10 cellular contexts compared by ENCODE assay signal in the genomic region with DNA sequence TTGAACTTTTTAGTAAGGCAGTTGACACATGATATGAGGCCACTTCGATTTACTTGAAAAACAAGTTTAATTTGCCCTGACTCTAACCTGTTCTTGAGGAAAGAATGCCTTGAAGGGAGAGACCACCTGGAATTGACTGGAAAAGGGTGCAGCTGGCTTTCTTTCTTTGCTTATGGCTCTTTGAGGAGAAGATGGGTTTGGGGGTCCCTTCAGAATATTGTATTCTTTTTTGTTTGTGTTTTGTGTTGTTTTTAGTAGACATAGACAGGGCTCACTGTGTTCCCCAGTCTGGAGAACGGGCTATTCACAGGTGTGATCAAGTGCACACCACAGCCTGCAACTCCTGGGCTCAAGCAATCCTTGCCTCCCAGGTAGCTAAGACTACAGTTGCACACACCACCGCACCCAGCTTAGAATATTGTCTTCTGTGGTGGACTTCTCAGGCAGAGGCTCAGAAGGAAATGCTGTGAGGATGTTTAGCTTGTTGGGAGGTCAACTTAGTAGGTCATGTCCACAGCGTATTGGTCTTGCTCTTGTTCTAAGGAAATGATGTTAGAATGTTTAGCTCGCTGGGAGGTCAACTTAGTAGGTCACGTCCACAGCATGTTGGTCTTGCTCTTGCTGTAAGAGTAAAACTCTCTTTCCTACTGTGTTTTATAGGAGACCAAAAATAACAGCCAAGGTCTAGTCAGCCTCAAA. TPM values are rescaled to one million over a fixed set of nuclear protein-coding genes. Genes with fewer than 3 reads are reported as not detected.
DNase-seq lines count a peak whose midpoint lies in the region; ATAC-seq and TF ChIP-seq lines count a peak whose summit lies in the region.
"Had no signal": no experiment of that assay in that cellular context is flagged by ENCODE, and none has a peak within 500 bp of the region (broad histone marks: within the 10 kb centered on the region; RNA-seq: fewer than 3 reads in every experiment).

No MANE protein-coding gene starts in this region.

- H3K79me2 ChIP-seq in MM.1S (ENCODE audit: low read length) (peaks cover 13% of the 10 kb centered on the region), neural cell (replicated peaks; ENCODE audit: insufficient read depth, low read length) (peaks cover 10% of the 10 kb centered on the region)

- no peak for ATAC-seq in HG03520 (IDR thresholded peaks at IDR 0.05; ENCODE audit: unreplicated experiment)

- H3K4me1 ChIP-seq in MM.1S (ENCODE audit: low read length): no peaks in the 10 kb centered on the region
- H3K4me1 ChIP-seq in duodenal mucosa (ENCODE audit: control insufficient read depth in 1 of 2, insufficient read depth in 2 of 2, low read length in 2 of 2): peaks cover 13 to 21% of the 10 kb centered on the region in 2 donors

- no peaks in the 10 kb centered on the region for H3K9me2 ChIP-seq in MM.1S (replicated peaks; ENCODE audit: insufficient read depth, low read length)
- H3K9me2 ChIP-seq in neural cell (ENCODE audit: insufficient read depth, low read length): no peaks in the 10 kb centered on the region

- H3K4me2 ChIP-seq in MM.1S (ENCODE audit: low read depth, low read length) (peak overlapping the region; percentile 76), neural cell (ENCODE audit: low read length) (peak overlapping the region; percentile 63)

- peaks cover 0 to 6% (median 2%) of the 10 kb centered on the region in 3 donors for H3K27me3 Mint-ChIP-seq in CD14-positive monocyte (ENCODE audit: low read depth in 3 of 3)

- intact Hi-C loops in CD14-positive monocyte (cut with micrococcal nuclease): loop anchor here in 1 of 2 donors (10.0 kb wide), 2 partner anchors 179 to 1191 kb away; partner anchors contain the start of genes DHRS1, NOP9 and PRMT5

- peaks cover 0 to 2% (median 0%) of the 10 kb centered on the region in 7 donors for H3K9me3 Mint-ChIP-seq in CD14-positive monocyte

- H2AFZ ChIP-seq in MM.1S (ENCODE audit: low read length) (no peak overlapping the region), neural cell (ENCODE audit: low read depth, low read length) (no peak overlapping the region)

- peaks cover 18% of the 10 kb centered on the region for H3K4me1 Mint-ChIP-seq in CD14-positive monocyte

- peak overlapping the region; percentile 89 to 94 for H3K4me3 Mint-ChIP-seq in CD14-positive monocyte

- TF ChIP-seq CTCF in CD14-positive monocyte (IDR thresholded peaks at IDR 0.05) (no peak), MM.1S (IDR thresholded peaks at IDR 0.05; ENCODE audit: low read length) (no peak), neural cell (IDR thresholded peaks at IDR 0.05; ENCODE audit: poor library complexity, severe bottlenecking) (no peak)

- no peaks in the 10 kb centered on the region for H3K27me3 ChIP-seq in MM.1S (replicated peaks; ENCODE audit: insufficient read depth, low read length)
- H3K27me3 ChIP-seq in duodenal mucosa (ENCODE audit: control insufficient read depth in 1 of 2, insufficient read depth in 2 of 2, low read length in 2 of 2): no peaks in the 10 kb centered on the region
- H3K27me3 ChIP-seq in neural cell (ENCODE audit: insufficient read depth, low read depth, low read length): no peaks in the 10 kb centered on the region
- no peaks in the 10 kb centered on the region for H3K27me3 ChIP-seq in H7 (ENCODE audit: control insufficient read depth, insufficient read depth, low read length)

- H3K4me3 ChIP-seq in MM.1S (ENCODE audit: low read length) (peak overlapping the region; percentile 87; the same call in 1 of the 2 replicates), duodenal mucosa (ENCODE audit: low read depth in 1 of 2, low read length in 2 of 2) (peak overlapping the region; percentile 84 to 95), neural cell (ENCODE audit: low read length) (peak overlapping the region; percentile 89), H7 (ENCODE audit: insufficient read depth, low read depth, low read length) (no peak overlapping the region; the same call in 1 of the 2 replicates)

- H3K27ac ChIP-seq in MM.1S (ENCODE audit: low read length) (no peak overlapping the region), duodenal mucosa (ENCODE audit: low read depth, low read length) (no peak overlapping the region), neural cell (ENCODE audit: low read length) (no peak overlapping the region)

- no peaks in the 10 kb centered on the region for H3K36me3 ChIP-seq in MM.1S (replicated peaks; ENCODE audit: insufficient read depth, low read length)
- peaks cover 32 to 41% of the 10 kb centered on the region in 2 donors for H3K36me3 ChIP-seq in duodenal mucosa (ENCODE audit: control insufficient read depth in 1 of 2, insufficient read depth in 2 of 2, low read length in 2 of 2)
- H3K36me3 ChIP-seq in neural cell (ENCODE audit: insufficient read depth, low read length): no peaks in the 10 kb centered on the region
- H3K36me3 ChIP-seq in H7 (replicated peaks; ENCODE audit: control insufficient read depth, insufficient read depth, low read length): peaks cover 24% of the 10 kb centered on the region

- H3K36me3 Mint-ChIP-seq in CD14-positive monocyte: peaks cover 41 to 54% of the 10 kb centered on the region in 2 donors

- H4K20me1 ChIP-seq in MM.1S (ENCODE audit: insufficient read depth, low read length) (no peaks in the 10 kb centered on the region), neural cell (ENCODE audit: insufficient read depth) (no peaks in the 10 kb centered on the region)

- H3F3A ChIP-seq in MM.1S (ENCODE audit: insufficient read depth, low read length): peaks cover 11% of the 10 kb centered on the region
- no peaks in the 10 kb centered on the region for H3F3A ChIP-seq in neural cell (ENCODE audit: insufficient read depth, low read length, poor library complexity, severe bottlenecking)

- no peak for TF ChIP-seq EP300 in neural cell (conservative IDR thresholded peaks at IDR 0.05; ENCODE audit: poor library complexity, severe bottlenecking)

- no peak for TF ChIP-seq RAD21 in neural cell (conservative IDR thresholded peaks at IDR 0.05)

- peak overlapping the region; percentile 93; the same call in 1 of the 2 replicates for H3K9ac ChIP-seq in MM.1S (ENCODE audit: low read length)
- peak overlapping the region; percentile 88 to 99 for H3K9ac ChIP-seq in duodenal mucosa (ENCODE audit: low read depth in 1 of 2, low read length in 2 of 2)
- peak overlapping the region; percentile 98 for H3K9ac ChIP-seq in neural cell (ENCODE audit: low read length)

- H3K9me3 ChIP-seq in MM.1S (replicated peaks; ENCODE audit: insufficient read depth, low read length) (no peaks in the 10 kb centered on the region), duodenal mucosa (ENCODE audit: control insufficient read depth in 1 of 2, low read length in 2 of 2) (no peaks in the 10 kb centered on the region), neural cell (ENCODE audit: low read length) (no peaks in the 10 kb centered on the region)

- DNase-seq in CD14-positive monocyte (ENCODE audit: low spot score): no peak
- no peak for DNase-seq in MM.1S
- DNase-seq in stimulated activated naive CD4-positive, alpha-beta T cell (lab: John Stamatoyannopoulos, UW): no peak
- no peak for DNase-seq in H7
- DNase-seq in stimulated activated CD4-positive, alpha-beta T cell treated with anti-CD3 and anti-CD28 coated beads, Interleukin-2, amount 100 ng/mL, for 24 hours: no peak
- DNase-seq: activated CD4-positive, alpha-beta T cell treated with anti-CD3 and anti-CD28 coated beads for 1 hour; NCI-H1694 treated with DMSO at 0.1 percent for 48 hours had no signal

- peak overlapping the region in 6 of 7 donors; percentile 77 to 99 (median 99) for H3K27ac Mint-ChIP-seq in CD14-positive monocyte

TF ChIP-seq in neural cell, 6 proteins besides CTCF, POLR2A, EP300 and RAD21 (continues in another document):
- TF ChIP-seq POLR2AphosphoS5 (IDR thresholded peaks at IDR 0.05) (no peak), SMC3 (conservative IDR thresholded peaks at IDR 0.05; ENCODE audit: poor library complexity) (no peak), REST (IDR thresholded peaks at IDR 0.05; ENCODE audit: borderline replicate concordance) (no peak)

RNA-seq across cellular contexts. Expression of gene NRL, which starts 1.5 kb away (rescaled TPM):
- polyA plus RNA-seq in CD14-positive monocyte: 1 to 10 TPM; 1.1 to 1.5 TPM
- polyA plus RNA-seq in neural cell: 9.5 TPM in 2 replicates
- polyA minus RNA-seq in neural cell: 5.6 and 7.5 TPM in 2 replicates
- 0.87 and 2.1 TPM in 2 replicates for total RNA-seq in H7 (2014; rRNA removed; shearing (Covaris generic))

RNA-seq across cellular contexts. Expression of gene DCAF11, which starts 1.7 kb away (rescaled TPM):
- polyA plus RNA-seq in CD14-positive monocyte: 10 to 100 TPM; 48.8 to 56.6 TPM
- 74.5 and 106 TPM in 2 replicates for polyA plus RNA-seq in neural cell
- polyA minus RNA-seq in neural cell: 75.2 and 80.3 TPM in 2 replicates
- 70.4 and 90.1 TPM in 2 replicates for total RNA-seq in H7 (2014; rRNA removed; shearing (Covaris generic))

RNA-seq across cellular contexts. Expression of gene FITM1, which starts 14.2 kb away (rescaled TPM):
- polyA plus RNA-seq in CD14-positive monocyte: not detected
- polyA plus RNA-seq in neural cell: 0.62 and 0.88 TPM in 2 replicates
- 0.73 TPM in 1 of 2 replicates, not detected in the other for polyA minus RNA-seq in neural cell
- not detected in 2 replicates for total RNA-seq in H7 (2014; rRNA removed; shearing (Covaris generic))

RNA-seq across cellular contexts. Expression of gene PSME1, which starts 19.7 kb away (rescaled TPM):
- polyA plus RNA-seq in CD14-positive monocyte (100 to 1,000 TPM; 729 to 759 TPM), neural cell (39.5 and 55.8 TPM in 2 replicates)
- 14.6 and 16.9 TPM in 2 replicates for polyA minus RNA-seq in neural cell
- 46.9 and 49.3 TPM in 2 replicates for total RNA-seq in H7 (2014; rRNA removed; shearing (Covaris generic))

RNA-seq across cellular contexts. Expression of gene PCK2, which starts 22.1 kb away (rescaled TPM):
- 10 to 100 TPM; 29.9 to 34.2 TPM for polyA plus RNA-seq in CD14-positive monocyte
- 0.20 and 1.2 TPM in 2 replicates for polyA plus RNA-seq in neural cell
- polyA minus RNA-seq in neural cell: 0.35 and 0.49 TPM in 2 replicates
- total RNA-seq in H7 (2014; rRNA removed; shearing (Covaris generic)): 73.7 and 80.1 TPM in 2 replicates
